ENCODE assay signal across 7 cellular contexts in the genomic region with DNA sequence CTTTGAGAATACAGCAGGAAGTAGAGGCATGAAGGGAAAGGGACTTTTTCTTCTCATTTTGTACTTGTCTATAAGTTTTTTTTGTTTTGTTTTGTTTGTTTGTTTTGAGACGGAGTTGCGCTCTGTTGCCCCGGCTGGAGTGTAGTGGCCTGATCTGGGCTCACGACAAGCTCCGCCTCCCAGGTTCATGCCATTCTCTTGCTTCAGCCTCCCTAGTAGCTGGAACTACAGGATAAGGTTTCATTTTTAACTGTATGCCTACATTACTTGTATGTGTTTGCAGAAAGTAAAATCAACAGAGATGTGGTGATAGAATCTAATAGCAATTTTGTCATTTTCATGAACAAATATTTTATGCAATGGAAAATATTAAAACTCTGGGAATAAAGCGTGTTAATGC. TPM values are rescaled to one million over a fixed set of nuclear protein-coding genes. Genes with fewer than 3 reads are reported as not detected.
DNase-seq lines count a peak whose midpoint lies in the region; ATAC-seq and TF ChIP-seq lines count a peak whose summit lies in the region.
"Not testable (repeated sequence)": the region's sequence is repeated elsewhere in the genome, so short reads cannot be mapped to it uniquely, and the experiment has no call there.
"Had no signal": no experiment of that assay in that cellular context is flagged by ENCODE, and none has a peak within 500 bp of the region (broad histone marks: within the 10 kb centered on the region; RNA-seq: fewer than 3 reads in every experiment).

No MANE protein-coding gene starts in this region.

- DNase-seq in IMR-90; RWPE2 (ENCODE audit: low spot score); body of pancreas; left lung; upper lobe of right lung: not testable (repeated sequence)

- not testable (repeated sequence) for H3K4me3 ChIP-seq in IMR-90 (ENCODE audit: insufficient read depth, low read depth, low read length); RWPE2 (ENCODE audit: severe bottlenecking); body of pancreas; left lung; upper lobe of right lung

- not testable (repeated sequence) for H2BK120ac ChIP-seq in IMR-90 (ENCODE audit: low read depth, low read length)

- peak; percentile 80 for ATAC-seq in IMR-90 (ENCODE audit: low read depth)
- ATAC-seq in RWPE2 (ENCODE audit: low read depth), result 0 out of 3 replicates have a peak, but pooled peaks have one; percentile 33
- ATAC-seq in body of pancreas, result peak; percentile 45
- peak; percentile 50 for ATAC-seq in left lung
- peak; percentile 43 for ATAC-seq in upper lobe of right lung

- not testable (repeated sequence) for H3K14ac ChIP-seq in IMR-90 (replicated peaks; ENCODE audit: low read depth, low read length)

- not testable (repeated sequence) for H3K9me3 ChIP-seq in IMR-90 (ENCODE audit: control insufficient read depth, insufficient read depth, low read length); RWPE2 (ENCODE audit: severe bottlenecking); body of pancreas; left lung; upper lobe of right lung

- not testable (repeated sequence) for H2BK20ac ChIP-seq in IMR-90 (ENCODE audit: low read depth, low read length)

- not testable (repeated sequence) for BruUV-seq in IMR-90 (replicated peaks; lab: Mats Ljungman, UMichigan)

- not testable (repeated sequence) for H3K9me1 ChIP-seq in IMR-90 (ENCODE audit: insufficient read depth, low read length)

- not testable (repeated sequence) for H3K4ac ChIP-seq in IMR-90 (ENCODE audit: low read depth, low read length)

- H3K18ac ChIP-seq in IMR-90 (ENCODE audit: low read depth, low read length), result not testable (repeated sequence)

- H3K23ac ChIP-seq in IMR-90 (ENCODE audit: low read depth, low read length), result not testable (repeated sequence)

- not testable (repeated sequence) for H2AK9ac ChIP-seq in IMR-90 (replicated peaks; ENCODE audit: low read depth, low read length, poor library complexity)

- not testable (repeated sequence) for H2BK5ac ChIP-seq in IMR-90 (ENCODE audit: low read depth, low read length, poor library complexity, severe bottlenecking)

- H3K27ac ChIP-seq in IMR-90 (ENCODE audit: insufficient read depth, low read length); RWPE2 (ENCODE audit: poor library complexity, severe bottlenecking); body of pancreas; left lung; upper lobe of right lung: not testable (repeated sequence)

- H2BK15ac ChIP-seq in IMR-90 (ENCODE audit: low read depth, low read length), result not testable (repeated sequence)

- H4K20me1 ChIP-seq in IMR-90 (ENCODE audit: insufficient read depth, low read length), result not testable (repeated sequence)

- not testable (repeated sequence) for H4K5ac ChIP-seq in IMR-90 (ENCODE audit: low read depth, low read length)

- CTCF ChIA-PET in IMR-90 (lab: Yijun Ruan, JAX), result not testable (repeated sequence)

- TF ChIP-seq POLR2A in IMR-90 (IDR thresholded peaks at IDR 0.05; ENCODE audit: low read depth, low read length); body of pancreas (IDR thresholded peaks at IDR 0.05): not testable (repeated sequence)

- not testable (repeated sequence) for H3K4me2 ChIP-seq in IMR-90 (ENCODE audit: low read depth, low read length)

- POLR2A ChIA-PET in IMR-90 (lab: Charles Lee; ENCODE audit: unreplicated experiment), result not testable (repeated sequence)

- not testable (repeated sequence) for H3K4me1 ChIP-seq in IMR-90 (ENCODE audit: control insufficient read depth, insufficient read depth, low read length); RWPE2 (ENCODE audit: insufficient read depth, poor library complexity, severe bottlenecking); body of pancreas; left lung; upper lobe of right lung

- not testable (repeated sequence) for H3K79me1 ChIP-seq in IMR-90 (ENCODE audit: low read depth in 1 of 2, low read length in 2 of 2)

- in situ Hi-C loops in IMR-90 (cut with MboI; ENCODE audit: low sequenced_read_pairs), result not testable (repeated sequence)

- H2AK5ac ChIP-seq in IMR-90 (ENCODE audit: low read depth, low read length), result not testable (repeated sequence)

- no CpG with 5 or more reads among the region's 6 CpGs for WGBS in IMR-90 (ENCODE audit: extremely low coverage in 2 of 2, insufficient read length in 1 of 2), 2 experiments
- WGBS in body of pancreas, 2 donors, result no CpG with 5 or more reads among the region's 6 CpGs

- H2AFZ ChIP-seq in IMR-90 (replicated peaks; ENCODE audit: low read length, poor library complexity), result not testable (repeated sequence)

- H3K9ac ChIP-seq in IMR-90 (ENCODE audit: low read depth, low read length), result not testable (repeated sequence)

- not testable (repeated sequence) for H3K27me3 ChIP-seq in IMR-90 (ENCODE audit: control insufficient read depth, insufficient read depth, low read length); RWPE2 (ENCODE audit: insufficient read depth, poor library complexity, severe bottlenecking); body of pancreas; left lung; upper lobe of right lung

- not testable (repeated sequence) for H3K56ac ChIP-seq in IMR-90 (ENCODE audit: extremely low read depth, insufficient read depth, low read length)

- not testable (repeated sequence) for TF ChIP-seq CTCF in IMR-90 (conservative IDR thresholded peaks at IDR 0.05; ENCODE audit: low read depth, low read length); RWPE2 (IDR thresholded peaks at IDR 0.05; ENCODE audit: poor library complexity, severe bottlenecking); body of pancreas (IDR thresholded peaks at IDR 0.05); left lung (IDR thresholded peaks at IDR 0.05); upper lobe of right lung (IDR thresholded peaks at IDR 0.05)

- not testable (repeated sequence) for H4K8ac ChIP-seq in IMR-90 (ENCODE audit: low read depth in 2 of 2, low read length in 2 of 2)

- intact Hi-C loops in IMR-90 (cut with micrococcal nuclease); body of pancreas (cut with DNase I); left lung (cut with DNase I); upper lobe of right lung (cut with DNase I): not testable (repeated sequence)

- not testable (repeated sequence) for TF ChIP-seq RAD21 in IMR-90 (IDR thresholded peaks at IDR 0.05; ENCODE audit: low read length)

- dilution Hi-C loops in IMR-90 (cut with HindIII; ENCODE audit: low sequenced_read_pairs, unreplicated experiment), result not testable (repeated sequence)

- H3K36me3 ChIP-seq in IMR-90 (ENCODE audit: control insufficient read depth, insufficient read depth, low read length); RWPE2 (ENCODE audit: low read depth); body of pancreas (replicated peaks in 1 of 2; ENCODE audit: insufficient read depth in 1 of 2, low read depth in 2 of 2); left lung; upper lobe of right lung: not testable (repeated sequence)

- H4K91ac ChIP-seq in IMR-90 (ENCODE audit: insufficient read depth, low read depth, low read length), result not testable (repeated sequence)

RNA-seq across cellular contexts. Expression of a gene that starts 38.1 kb away (rescaled TPM):
- total RNA-seq in IMR-90 (2012; rRNA removed) (2.5 and 3.6 TPM in 2 replicates), body of pancreas (1 to 10 TPM in 1 of 2 donors, not detected in 1; 8.3 TPM), left lung (1 to 10 TPM; 1.6 to 2.0 TPM), upper lobe of right lung (2.1 TPM)
- 5.2 and 5.7 TPM in 2 replicates for polyA plus RNA-seq in IMR-90 (2012; rRNA removed)
- 4.4 and 5.2 TPM in 2 replicates for polyA plus RNA-seq in IMR-90 (2012; cell fraction: cytosol; rRNA removed)
- polyA plus RNA-seq in IMR-90 (2012; cell fraction: nucleus; rRNA removed; ENCODE audit: low replicate concordance), result 9.6 and 10.5 TPM in 2 replicates
- total RNA-seq: CD4-positive, CD25-positive, alpha-beta regulatory T cell; G401 had no signal
